14 cellular contexts compared by ENCODE assay signal in genomic region chr10:6537704-6538103, GRCh38. TPM values are rescaled to one million over a fixed set of nuclear protein-coding genes. Genes with fewer than 3 reads are reported as not detected.
DNase-seq lines count a peak whose midpoint lies in the region; ATAC-seq and TF ChIP-seq lines count a peak whose summit lies in the region.
"Had no signal": no experiment of that assay in that cellular context is flagged by ENCODE, and none has a peak within 500 bp of the region (broad histone marks: within the 10 kb centered on the region; RNA-seq: fewer than 3 reads in every experiment).

No MANE protein-coding gene starts in this region.

- peak overlapping the region; percentile 85 for H3K27ac Mint-ChIP-seq in activated naive CD4-positive, alpha-beta T cell treated with anti-CD3 and anti-CD28 coated beads, Interleukin-2, amount 50 U/mL, for 24 hours
- H3K27ac Mint-ChIP-seq in activated naive CD4-positive, alpha-beta T cell treated with anti-CD3 and anti-CD28 coated beads, Interleukin-2, amount 50 U/mL, for 72 hours = peak overlapping the region in 1 of 2 donors; percentile 73

- no peak for ATAC-seq in activated naive CD4-positive, alpha-beta T cell treated with anti-CD3 and anti-CD28 coated beads, Interleukin-2, amount 50 U/mL, for 72 hours
- ATAC-seq in heart left ventricle (peak in 2 of 4 donors; percentile 28 to 39), gastrocnemius medialis (no peak)

- H3K4me1 ChIP-seq in heart left ventricle (peaks cover 0 to 13% (median 0%) of the 10 kb centered on the region in 12 donors), gastrocnemius medialis (peaks cover 13 to 17% of the 10 kb centered on the region in 2 donors)

- H3K9me3 ChIP-seq in heart left ventricle = no peaks in the 10 kb centered on the region
- H3K9me3 ChIP-seq in gastrocnemius medialis = no peaks in the 10 kb centered on the region
- H3K9me3 ChIP-seq: thyroid gland had no signal

- H3K27me3 ChIP-seq in heart left ventricle (peaks cover 0 to 20% (median 0%) of the 10 kb centered on the region in 9 donors), gastrocnemius medialis (no peaks in the 10 kb centered on the region)
- H3K27me3 ChIP-seq: thyroid gland had no signal

- in situ Hi-C loops in gastrocnemius medialis (cut with MboI; ENCODE audit: low sequenced_read_pairs in 4 of 4) = no loop called here

- no peaks in the 10 kb centered on the region for H3K27me3 Mint-ChIP-seq in activated naive CD4-positive, alpha-beta T cell treated with anti-CD3 and anti-CD28 coated beads, Interleukin-2, amount 50 U/mL, for 24 hours

- intact Hi-C loops in heart left ventricle (cut with DNase I) = no loop called here
- intact Hi-C loops in gastrocnemius medialis (cut with DNase I; ENCODE audit: low total_unique reads) = no loop called here

- TF ChIP-seq POLR2A in heart left ventricle (IDR thresholded peaks at IDR 0.05) = no peak
- TF ChIP-seq POLR2A in gastrocnemius medialis (IDR thresholded peaks at IDR 0.05) = no peak

- H3K4me3 ChIP-seq in heart left ventricle (no peak overlapping the region), gastrocnemius medialis (no peak overlapping the region)
- H3K4me3 ChIP-seq: thyroid gland had no signal

- H3K4me1 Mint-ChIP-seq in activated naive CD4-positive, alpha-beta T cell treated with anti-CD3 and anti-CD28 coated beads, Interleukin-2, amount 50 U/mL, for 24 hours = peaks cover 91% of the 10 kb centered on the region

- TF ChIP-seq CTCF in heart left ventricle (IDR thresholded peaks at IDR 0.05) = no peak
- no peak for TF ChIP-seq CTCF in gastrocnemius medialis (IDR thresholded peaks at IDR 0.05 in 4 of 5, conservative IDR thresholded peaks at IDR 0.05 in 1 of 5)

- no peak overlapping the region for H3K4me3 Mint-ChIP-seq in activated naive CD4-positive, alpha-beta T cell treated with anti-CD3 and anti-CD28 coated beads, Interleukin-2, amount 50 U/mL, for 24 hours

- no peaks in the 10 kb centered on the region for H3K9me3 Mint-ChIP-seq in activated naive CD4-positive, alpha-beta T cell treated with anti-CD3 and anti-CD28 coated beads, Interleukin-2, amount 50 U/mL, for 24 hours
- H3K9me3 Mint-ChIP-seq in activated naive CD4-positive, alpha-beta T cell treated with anti-CD3 and anti-CD28 coated beads, Interleukin-2, amount 50 U/mL, for 72 hours = no peaks in the 10 kb centered on the region

- no peak overlapping the region for H3K27ac ChIP-seq in heart left ventricle
- H3K27ac ChIP-seq in gastrocnemius medialis = no peak overlapping the region
- H3K27ac ChIP-seq: thyroid gland had no signal

- peaks cover 9% of the 10 kb centered on the region for H3K36me3 Mint-ChIP-seq in activated naive CD4-positive, alpha-beta T cell treated with anti-CD3 and anti-CD28 coated beads, Interleukin-2, amount 50 U/mL, for 24 hours
- H3K36me3 Mint-ChIP-seq in activated naive CD4-positive, alpha-beta T cell treated with anti-CD3 and anti-CD28 coated beads, Interleukin-2, amount 50 U/mL, for 72 hours = peaks cover 5 to 29% of the 10 kb centered on the region in 2 donors

- H3K36me3 ChIP-seq in heart left ventricle (no peaks in the 10 kb centered on the region), gastrocnemius medialis (no peaks in the 10 kb centered on the region)
- H3K36me3 ChIP-seq: thyroid gland had no signal

- no peak for DNase-seq in activated naive CD4-positive, alpha-beta T cell treated with anti-CD3 and anti-CD28 coated beads, Interleukin-2, amount 50 U/mL, for 72 hours (ENCODE audit: low spot score in 2 of 2)
- DNase-seq in NOMO-1 treated with DMSO at 0.1 percent for 48 hours (lab: John Stamatoyannopoulos, UW; ENCODE audit: unreplicated experiment) (peak; percentile 45), heart left ventricle (peak in 3 of 5 donors; percentile 26 to 56 (median 45)), gastrocnemius medialis (peak; percentile 19 to 31), NCI-H1417 treated with DMSO at 0.1 percent for 48 hours (lab: John Stamatoyannopoulos, UW) (no peak), RPMI8226 (no peak)
- DNase-seq in activated naive CD4-positive, alpha-beta T cell treated with anti-CD3 and anti-CD28 coated beads, Interleukin-2, amount 50 U/mL, for 16 hours = no peak
- DNase-seq: activated naive CD4-positive, alpha-beta T cell treated with Interleukin-2 at 50 U/mL for 16 hours; effector memory CD4-positive, alpha-beta T cell; NCI-H1436; T1000; thyroid gland had no signal

- WGBS in heart left ventricle, 4 donors = 46 to 52% (median 51%) methylated on average over 6 of the region's 6 CpGs

RNA-seq across cellular contexts. Expression of gene PRKCQ, which starts 42.4 kb away (rescaled TPM):
- 10 to 100 TPM; 27.5 to 48.4 TPM for total RNA-seq in activated naive CD4-positive, alpha-beta T cell treated with anti-CD3 and anti-CD28 coated beads, Interleukin-2, amount 50 U/mL, for 72 hours
- total RNA-seq in heart left ventricle (1 to 10 TPM in 1 of 9 donors, under 1 TPM in 7, not detected in 1; 0.06 to 2.0 (median 0.17) TPM), gastrocnemius medialis (10 to 100 TPM; 25.8 to 70.7 (median 38.8) TPM)
- under 1 TPM; 0.04 TPM for polyA plus RNA-seq in heart left ventricle
- total RNA-seq: RPMI7951 had no signal

Comparison
In these comparisons a context has a peak if more than half of its experiments do, and no peak if none do; other contexts are left out.
1. DNase-seq: peak in NOMO-1 treated with DMSO at 0.1 percent for 48 hours (single experiment), heart left ventricle (3 of 5) and gastrocnemius medialis (2 of 2); none in activated naive CD4-positive, alpha-beta T cell treated with anti-CD3 and anti-CD28 coated beads, Interleukin-2, amount 50 U/mL, for 72 hours (0 of 2), NCI-H1417 treated with DMSO at 0.1 percent for 48 hours (single experiment), RPMI8226 (single experiment) and activated naive CD4-positive, alpha-beta T cell treated with anti-CD3 and anti-CD28 coated beads, Interleukin-2, amount 50 U/mL, for 16 hours (single experiment).
2. RNA of gene PRKCQ, which starts 42.4 kb away (total RNA-seq): 27.5 to 48.4 TPM in activated naive CD4-positive, alpha-beta T cell treated with anti-CD3 and anti-CD28 coated beads, Interleukin-2, amount 50 U/mL, for 72 hours and 25.8 to 70.7 TPM in gastrocnemius medialis; 0.06 to 2.0 TPM in heart left ventricle; every median in the first group is over 4 times any median in the second.